12 cellular contexts compared by ENCODE assay signal in genomic region chr15:98953950-98954349, GRCh38. TPM values are rescaled to one million over a fixed set of nuclear protein-coding genes. Genes with fewer than 3 reads are reported as not detected.
DNase-seq lines count a peak whose midpoint lies in the region; ATAC-seq, FAIRE-seq and TF ChIP-seq lines count a peak whose summit lies in the region.
"Had no signal": no experiment of that assay in that cellular context is flagged by ENCODE, and none has a peak within 500 bp of the region (broad histone marks: within the 10 kb centered on the region; RNA-seq: fewer than 3 reads in every experiment).

No MANE protein-coding gene starts in this region.

- TF ChIP-seq CTCF in fibroblast of lung (conservative IDR thresholded peaks at IDR 0.05 in 1 of 2, IDR thresholded peaks at IDR 0.05 in 1 of 2; ENCODE audit: low read depth in 1 of 2, low read length in 2 of 2) = no peak
- no peak for TF ChIP-seq CTCF in brain microvascular endothelial cell (IDR thresholded peaks at IDR 0.05; ENCODE audit: low read depth, low read length, missing control alignments)

- H3K27me3 ChIP-seq in SJSA1 (replicated peaks) (no peaks in the 10 kb centered on the region), fibroblast of lung (ENCODE audit: control insufficient read depth, insufficient read depth, low read length) (no peaks in the 10 kb centered on the region), muscle layer of colon (ENCODE audit: control insufficient read depth in 1 of 2, insufficient read depth in 2 of 2, low read length in 2 of 2) (no peaks in the 10 kb centered on the region), brain microvascular endothelial cell (replicated peaks) (no peaks in the 10 kb centered on the region)

- in situ Hi-C loops in brain microvascular endothelial cell (cut with HindIII; ENCODE audit: low pct_ligation_motif_present, low sequenced_read_pairs) = no loop called here

- H3K9me3 ChIP-seq in SJSA1 (replicated peaks) (no peaks in the 10 kb centered on the region), fibroblast of lung (ENCODE audit: control insufficient read depth, insufficient read depth, low read depth, low read length) (no peaks in the 10 kb centered on the region), muscle layer of colon (ENCODE audit: low read length) (no peaks in the 10 kb centered on the region)

- DNase-seq in SJSA1 (ENCODE audit: low read depth in 1 of 2, low spot score in 2 of 2) (no peak), fibroblast of lung (ENCODE audit: low read depth in 2 of 2) (no peak), midbrain (lab: John Stamatoyannopoulos, UW) (no peak), GM19239 (ENCODE audit: insufficient read length, low spot score) (no peak), brain microvascular endothelial cell (no peak)
- DNase-seq: activated T-cell treated with anti-CD3 and anti-CD28 coated beads for 4 hours, NCI-H524, nephron progenitor cell had no signal

- H3K4me1 ChIP-seq in SJSA1 (replicated peaks) = peaks cover 13% of the 10 kb centered on the region
- H3K4me1 ChIP-seq in fibroblast of lung (ENCODE audit: control insufficient read depth, extremely low read depth, insufficient read depth, low read length) = peaks cover 29% of the 10 kb centered on the region
- H3K4me1 ChIP-seq in muscle layer of colon (ENCODE audit: insufficient read depth, low read length) = peaks cover 39% of the 10 kb centered on the region

- H2AFZ ChIP-seq in fibroblast of lung (ENCODE audit: low read length) = no peak overlapping the region

- H3K36me3 ChIP-seq in SJSA1 = peaks cover 78% of the 10 kb centered on the region
- peaks cover 13% of the 10 kb centered on the region for H3K36me3 ChIP-seq in fibroblast of lung (ENCODE audit: control insufficient read depth, insufficient read depth, low read length)
- H3K36me3 ChIP-seq in muscle layer of colon (ENCODE audit: insufficient read depth, low read length) = peaks cover 44% of the 10 kb centered on the region
- peaks cover 23% of the 10 kb centered on the region for H3K36me3 ChIP-seq in brain microvascular endothelial cell (replicated peaks)

- H3K9ac ChIP-seq in fibroblast of lung (ENCODE audit: insufficient read depth, low read length) (peak overlapping the region; percentile 70), muscle layer of colon (ENCODE audit: low read length) (peak overlapping the region; percentile 23)

- H3K4me3 ChIP-seq in SJSA1 = no peak overlapping the region
- H3K4me3 ChIP-seq in fibroblast of lung (replicated peaks in 1 of 4; ENCODE audit: control extremely low read depth in 1 of 4, insufficient read depth in 1 of 4, low read depth in 3 of 4, low read length in 4 of 4) = no peak overlapping the region
- no peak overlapping the region for H3K4me3 ChIP-seq in muscle layer of colon (ENCODE audit: low read depth in 1 of 2, low read length in 2 of 2)
- H3K4me3 ChIP-seq in brain microvascular endothelial cell (ENCODE audit: low read depth, low read length) = no peak overlapping the region

- no peak for FAIRE-seq in GM19239 (lab: Jason Lieb, UNC)
- FAIRE-seq: G401.6 had no signal

- no peak overlapping the region for H3K4me2 ChIP-seq in fibroblast of lung (ENCODE audit: extremely low read depth, insufficient read depth, low read length)

- ATAC-seq in GM19023 (IDR thresholded peaks at IDR 0.05; ENCODE audit: unreplicated experiment) = no peak

- H3K27ac ChIP-seq in SJSA1 = peak overlapping the region; percentile 30
- peak overlapping the region; percentile 80 for H3K27ac ChIP-seq in fibroblast of lung (ENCODE audit: insufficient read depth, low read length)
- H3K27ac ChIP-seq in muscle layer of colon (ENCODE audit: low read depth, low read length) = peak overlapping the region; percentile 79
- H3K27ac ChIP-seq in temporal lobe (ENCODE audit: low read depth, low read length) = peak overlapping the region; percentile 87
- no peak overlapping the region for H3K27ac ChIP-seq in brain microvascular endothelial cell

- no peaks in the 10 kb centered on the region for H3K79me2 ChIP-seq in fibroblast of lung (ENCODE audit: control insufficient read depth, insufficient read depth, low read length)

- H4K20me1 ChIP-seq in fibroblast of lung (ENCODE audit: control insufficient read depth, extremely low read depth, insufficient read depth, low read length) = no peaks in the 10 kb centered on the region

RNA-seq across cellular contexts. Expression of gene PGPEP1L, which starts 53.6 kb away (rescaled TPM):
- not detected in 2 replicates for total RNA-seq in SJSA1 (2014; rRNA removed; shearing (Covaris generic))
- not detected in 2 replicates for total RNA-seq in fibroblast of lung
- not detected in 2 replicates for polyA plus RNA-seq in fibroblast of lung
- polyA plus RNA-seq in fibroblast of lung (2012) = not detected in 2 replicates
- polyA minus RNA-seq in fibroblast of lung (ENCODE audit: low replicate concordance) = not detected in 2 replicates
- total RNA-seq in temporal lobe = not detected
